8 cellular contexts compared by ENCODE assay signal in genomic region chr16:13956635-13957196, GRCh38. TPM values are rescaled to one million over a fixed set of nuclear protein-coding genes. Genes with fewer than 3 reads are reported as not detected.
DNase-seq lines count a peak whose midpoint lies in the region; ATAC-seq and TF ChIP-seq lines count a peak whose summit lies in the region.

No MANE protein-coding gene starts in this region.

- H3K9me3 ChIP-seq in breast epithelium (no peaks in the 10 kb centered on the region), psoas muscle (no peaks in the 10 kb centered on the region)

- DNase-seq in GM10248 (ENCODE audit: extremely low spot score) (peak; percentile 49), breast epithelium (ENCODE audit: low spot score in 2 of 2) (no peak), psoas muscle (no peak), NCI-H524 treated with DMSO at 0.1 percent for 48 hours (lab: John Stamatoyannopoulos, UW) (no peak)

- POLR2A ChIA-PET in GM10248 (lab: Yijun Ruan, JAX) = no interaction called here

- ATAC-seq in HG02885 (IDR thresholded peaks at IDR 0.05; ENCODE audit: poor library complexity, unreplicated experiment) = peak; percentile 8
- no peak for ATAC-seq in psoas muscle
- no peak for ATAC-seq in HG03469 (IDR thresholded peaks at IDR 0.05; ENCODE audit: unreplicated experiment)
- no peak for ATAC-seq in GM18868 (IDR thresholded peaks at IDR 0.05; ENCODE audit: unreplicated experiment)
- ATAC-seq in HG03378 (IDR thresholded peaks at IDR 0.05; ENCODE audit: unreplicated experiment) = no peak

- H3K36me3 ChIP-seq in breast epithelium = no peaks in the 10 kb centered on the region
- H3K36me3 ChIP-seq in psoas muscle (ENCODE audit: insufficient read depth in 1 of 2, low read depth in 1 of 2) = no peaks in the 10 kb centered on the region

- H3K4me3 ChIP-seq in breast epithelium (peak overlapping the region; percentile 29 to 56 (median 35)), psoas muscle (peak overlapping the region; percentile 31)

- H3K27me3 ChIP-seq in breast epithelium (no peaks in the 10 kb centered on the region), psoas muscle (ENCODE audit: insufficient read depth in 3 of 3, low read length in 2 of 3) (no peaks in the 10 kb centered on the region)

- CTCF ChIA-PET in GM10248 (lab: Yijun Ruan, JAX) = interaction anchor here (2.1 kb wide), 1 partner anchor 37 kb away, joined by 7 read pairs; the partner anchor contains the start of gene ERCC4

- H3K4me1 ChIP-seq in breast epithelium (no peaks in the 10 kb centered on the region), psoas muscle (peaks cover 18% of the 10 kb centered on the region)

- WGBS in psoas muscle, 3 donors = 44 to 55% (median 51%) methylated on average over 14 of the region's 14 CpGs

- no peak for TF ChIP-seq POLR2A in breast epithelium (IDR thresholded peaks at IDR 0.05)

- peak overlapping the region; percentile 78 to 93 for H3K27ac ChIP-seq in breast epithelium
- H3K27ac ChIP-seq in psoas muscle = no peak overlapping the region

- no peak for TF ChIP-seq CTCF in GM10248 (IDR thresholded peaks at IDR 0.05; ENCODE audit: control extremely low read depth, extremely low read depth, low read depth, missing control alignments)
- no peak for TF ChIP-seq CTCF in breast epithelium (IDR thresholded peaks at IDR 0.05)
- no peak for TF ChIP-seq CTCF in psoas muscle (IDR thresholded peaks at IDR 0.05)

- intact Hi-C loops in breast epithelium (cut with DNase I; ENCODE audit: low total_unique reads) (no loop called here), psoas muscle (cut with DNase I) (loop anchor here in 1 of 2 donors (5.0 kb wide), 1 partner anchor 46 kb away; no protein-coding TSS in a partner anchor)

RNA-seq across cellular contexts. Expression of gene ERCC4, which starts 36.8 kb away (rescaled TPM):
- total RNA-seq in breast epithelium (1 to 10 TPM; 4.8 to 8.3 (median 7.9) TPM), psoas muscle (10 to 100 TPM in 1 of 4 donors, 1 to 10 TPM in 3; 6.8 to 10.8 (median 8.8) TPM)
- 1 to 10 TPM; 2.4 to 8.7 (median 2.5) TPM for polyA plus RNA-seq in psoas muscle
